27 cellular contexts compared by ENCODE assay signal in the genomic region with DNA sequence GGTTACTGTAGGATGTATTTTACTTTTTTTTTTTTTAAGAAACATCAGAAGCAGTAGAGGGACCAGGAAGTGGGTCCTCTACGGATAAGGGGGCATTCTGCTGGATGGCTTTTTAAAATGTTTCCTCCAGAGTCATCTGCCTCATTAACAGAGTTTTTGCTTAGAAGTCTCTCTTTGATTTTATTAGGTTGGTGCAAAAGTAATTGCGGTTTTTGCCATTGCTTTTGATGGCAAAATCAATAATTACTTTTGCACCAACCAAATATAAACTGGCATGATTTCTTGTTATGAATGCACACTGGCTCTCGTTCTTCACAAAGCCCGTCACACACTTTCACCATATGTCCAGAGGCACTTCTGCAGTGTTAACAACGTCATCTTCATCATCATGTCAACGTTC.
"Had no signal": no experiment of that assay in that cellular context is flagged by ENCODE, and none has a peak within 500 bp of the region (broad histone marks: within the 10 kb centered on the region; RNA-seq: fewer than 3 reads in every experiment).

No MANE protein-coding gene starts in this region.

- H3K4me1 ChIP-seq: stomach, suprapubic skin, testis, thyroid gland, tibial artery, tibial nerve, transverse colon, upper lobe of left lung, upper lobe of right lung, uterus, vagina had no signal

- H3K36me3 ChIP-seq: stomach, suprapubic skin, thoracic aorta, thyroid gland, tibial artery, transverse colon, upper lobe of left lung, upper lobe of right lung, uterus, vagina had no signal

- H3K4me3 ChIP-seq: stomach, suprapubic skin, testis, thoracic aorta, thyroid gland, tibial artery, tibial nerve, transverse colon, upper lobe of left lung, upper lobe of right lung, uterus, vagina had no signal

- FAIRE-seq: urothelium cell line had no signal

- H3K27me3 ChIP-seq: stomach, suprapubic skin, testis, thyroid gland, tibial artery, tibial nerve, transverse colon, upper lobe of left lung, upper lobe of right lung, uterus, vagina had no signal

- ATAC-seq: stimulated activated effector memory CD8-positive, alpha-beta T cell treated with anti-CD3 and anti-CD28 coated beads, Interleukin-12 subunit alpha, Interleukin-12 subunit beta, amount 100 ng/mL, for 72 hours; stimulated activated memory B cell treated with anti-CD40 and anti-IgM and Interleukin-4, amounts not matched to agents 10 μg/mL and 1 μg/mL and 100 μg/mL, for 72 hours; stimulated activated naive B cell treated with anti-CD40 and anti-IgM and Interleukin-4, amounts not matched to agents 10 μg/mL and 1 μg/mL and 100 μg/mL, for 72 hours; stimulated activated naive CD8-positive, alpha-beta T cell treated with anti-CD3 and anti-CD28 coated beads, Interleukin-15, amount 100 ng/mL, for 72 hours; stimulated activated naive CD8-positive, alpha-beta T cell treated with anti-CD3 and anti-CD28 coated beads, Interleukin-15, Interleukin-2, amounts not matched to agents 100 U/mL and 50 U/mL, for 24 hours; upper lobe of right lung had no signal

- DNase-seq: stimulated activated CD4-positive, alpha-beta T cell treated with anti-CD3 and anti-CD28 coated beads, Interleukin-2, amount 100 ng/mL, for 48 hours; stimulated activated CD4-positive, alpha-beta T cell treated with anti-CD3 and anti-CD28 coated beads, Interleukin-4, amount 100 ng/mL, for 1 hour; stimulated activated CD4-positive, alpha-beta T cell treated with anti-CD3 and anti-CD28 coated beads, Interleukin-4, amount 100 ng/mL, for 24 hours; stimulated activated CD4-positive, alpha-beta T cell treated with anti-CD3 and anti-CD28 coated beads, Interleukin-4, amount 100 ng/mL, for 4 hours; stimulated activated CD8-positive, alpha-beta memory T cell treated with anti-CD3 and anti-CD28 coated beads, Interleukin-4, amount 100 ng/mL, for 48 hours; stimulated activated naive B cell treated with anti-CD40 and anti-IgM and Interleukin-4, amounts not matched to agents 10 μg/mL and 1 μg/mL and 100 μg/mL, for 72 hours; stimulated activated naive CD4-positive, alpha-beta T cell; stimulated activated naive CD4-positive, alpha-beta T cell treated with Interleukin-2 at 50 U/mL for 16 hours; stimulated activated naive CD8-positive, alpha-beta T cell treated with anti-CD3 and anti-CD28 coated beads, Interleukin-15, amount 100 ng/mL, for 72 hours; stimulated activated naive CD8-positive, alpha-beta T cell treated with anti-CD3 and anti-CD28 coated beads, Interleukin-15, Interleukin-2, amounts not matched to agents 100 U/mL and 50 U/mL, for 24 hours; stomach; substantia nigra; testis; thyroid gland; tibial artery; transverse colon; trophoblast cell; upper lobe of left lung; upper lobe of right lung; uterus had no signal

- H3K9me3 ChIP-seq: suprapubic skin, testis, thoracic aorta, thyroid gland, tibial artery, tibial nerve, transverse colon, upper lobe of left lung, upper lobe of right lung, uterus, vagina had no signal

- H3K27ac ChIP-seq: stomach, suprapubic skin, testis, thoracic aorta, thyroid gland, tibial artery, tibial nerve, transverse colon, upper lobe of left lung, upper lobe of right lung, uterus, vagina had no signal
